In the genomic region with DNA sequence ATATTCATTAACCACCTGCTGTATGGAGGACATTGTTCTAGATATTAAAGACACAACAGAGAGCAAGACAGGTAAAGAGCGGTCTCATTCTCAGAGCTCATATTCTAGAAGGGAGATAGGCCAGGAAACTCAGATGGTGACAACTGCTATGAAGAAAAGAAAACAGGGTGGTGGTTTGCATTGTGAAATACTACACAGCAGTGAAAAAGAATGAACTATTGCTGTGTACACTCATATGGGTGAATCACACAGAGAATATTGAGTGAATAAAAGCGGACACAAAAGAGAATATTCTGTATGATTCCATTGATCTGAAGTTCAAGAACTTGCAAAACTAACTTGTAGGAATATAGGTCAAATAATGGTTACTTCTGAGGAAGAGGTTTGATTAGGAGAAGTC, we compare ENCODE assay signal across 19 cellular contexts.
"Had no signal": no experiment of that assay in that cellular context is flagged by ENCODE, and none has a peak within 500 bp of the region (broad histone marks: within the 10 kb centered on the region; RNA-seq: fewer than 3 reads in every experiment).

No MANE protein-coding gene starts in this region.

- H3K27ac Mint-ChIP-seq: nephron progenitor cell; stimulated activated effector memory CD8-positive, alpha-beta T cell treated with anti-CD3 and anti-CD28 coated beads, Interleukin-12 subunit alpha, Interleukin-12 subunit beta, amount 100 ng/mL, for 72 hours had no signal

- H3K4me3 Mint-ChIP-seq: naive thymus-derived CD8-positive, alpha-beta T cell; nephron progenitor cell; stimulated activated effector memory CD8-positive, alpha-beta T cell treated with anti-CD3 and anti-CD28 coated beads, Interleukin-12 subunit alpha, Interleukin-12 subunit beta, amount 100 ng/mL, for 72 hours had no signal

- H3K36me3 Mint-ChIP-seq: naive thymus-derived CD8-positive, alpha-beta T cell; stimulated activated effector memory CD8-positive, alpha-beta T cell treated with anti-CD3 and anti-CD28 coated beads, Interleukin-12 subunit alpha, Interleukin-12 subunit beta, amount 100 ng/mL, for 72 hours had no signal

- H3K9me3 Mint-ChIP-seq: naive thymus-derived CD8-positive, alpha-beta T cell; nephron progenitor cell; stimulated activated effector memory CD8-positive, alpha-beta T cell treated with anti-CD3 and anti-CD28 coated beads, Interleukin-12 subunit alpha, Interleukin-12 subunit beta, amount 100 ng/mL, for 72 hours had no signal

- H3K27ac ChIP-seq: dorsolateral prefrontal cortex, lower lobe of right lung, pancreas, stomach, thyroid gland, vagina had no signal

- H3K9me3 ChIP-seq: lower lobe of right lung, pancreas, stomach, thyroid gland, vagina had no signal

- H3K36me3 ChIP-seq: lower lobe of right lung, pancreas, thyroid gland, vagina had no signal

- H3K27me3 ChIP-seq: dorsolateral prefrontal cortex, pancreas, stomach, thyroid gland, vagina had no signal

- DNase-seq: dorsolateral prefrontal cortex; effector CD4-positive, alpha-beta T cell; head of caudate nucleus; hippocampal formation; left colon; left ventricle myocardium superior; lower lobe of right lung; naive thymus-derived CD8-positive, alpha-beta T cell; nephron progenitor cell; nucleus accumbens; pancreas; stimulated activated CD4-positive, alpha-beta T cell treated with anti-CD3 and anti-CD28 coated beads, Interleukin-2, amount 100 ng/mL, for 24 hours; stimulated activated CD4-positive, alpha-beta T cell treated with anti-CD3 and anti-CD28 coated beads, Interleukin-4, amount 100 ng/mL, for 24 hours; stimulated activated naive CD4-positive, alpha-beta T cell treated with Interleukin-2 at 50 U/mL for 16 hours; stomach; thyroid gland had no signal

- ATAC-seq: left colon; lower lobe of right lung; naive thymus-derived CD8-positive, alpha-beta T cell; pancreas; sciatic nerve; stimulated activated effector memory CD8-positive, alpha-beta T cell treated with anti-CD3 and anti-CD28 coated beads, Interleukin-12 subunit alpha, Interleukin-12 subunit beta, amount 100 ng/mL, for 72 hours had no signal

- H3K4me3 ChIP-seq: dorsolateral prefrontal cortex, lower lobe of right lung, pancreas, stomach, thyroid gland, vagina had no signal
